1 cellular context compared by ENCODE assay signal in the genomic region with DNA sequence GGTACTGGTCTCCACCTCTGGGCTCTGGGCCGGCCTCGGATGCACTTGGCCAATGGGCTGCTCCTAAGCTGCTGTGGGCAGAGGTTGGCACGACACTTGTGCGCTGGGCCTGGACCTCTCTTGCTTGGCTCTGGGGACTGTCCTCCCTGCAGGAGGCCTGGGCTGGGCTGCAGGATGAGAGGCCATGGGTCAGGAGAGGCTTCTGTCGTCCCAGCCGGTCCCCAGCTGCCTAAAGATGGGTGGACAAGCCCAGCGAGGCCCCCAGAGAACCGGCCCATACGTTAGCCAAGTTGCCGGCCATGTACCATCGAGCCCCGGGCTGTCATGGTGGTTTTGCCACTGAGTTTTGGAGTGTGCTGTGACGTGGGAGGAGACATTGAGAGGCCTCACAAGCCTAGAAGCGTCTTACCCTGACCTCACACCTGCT.
TF ChIP-seq lines count a peak whose summit lies in the region.

No MANE protein-coding gene starts in this region.

TF ChIP-seq in K562, 482 proteins besides CTCF, POLR2A, EP300 and RAD21:
- TF ChIP-seq, protein P1, sequence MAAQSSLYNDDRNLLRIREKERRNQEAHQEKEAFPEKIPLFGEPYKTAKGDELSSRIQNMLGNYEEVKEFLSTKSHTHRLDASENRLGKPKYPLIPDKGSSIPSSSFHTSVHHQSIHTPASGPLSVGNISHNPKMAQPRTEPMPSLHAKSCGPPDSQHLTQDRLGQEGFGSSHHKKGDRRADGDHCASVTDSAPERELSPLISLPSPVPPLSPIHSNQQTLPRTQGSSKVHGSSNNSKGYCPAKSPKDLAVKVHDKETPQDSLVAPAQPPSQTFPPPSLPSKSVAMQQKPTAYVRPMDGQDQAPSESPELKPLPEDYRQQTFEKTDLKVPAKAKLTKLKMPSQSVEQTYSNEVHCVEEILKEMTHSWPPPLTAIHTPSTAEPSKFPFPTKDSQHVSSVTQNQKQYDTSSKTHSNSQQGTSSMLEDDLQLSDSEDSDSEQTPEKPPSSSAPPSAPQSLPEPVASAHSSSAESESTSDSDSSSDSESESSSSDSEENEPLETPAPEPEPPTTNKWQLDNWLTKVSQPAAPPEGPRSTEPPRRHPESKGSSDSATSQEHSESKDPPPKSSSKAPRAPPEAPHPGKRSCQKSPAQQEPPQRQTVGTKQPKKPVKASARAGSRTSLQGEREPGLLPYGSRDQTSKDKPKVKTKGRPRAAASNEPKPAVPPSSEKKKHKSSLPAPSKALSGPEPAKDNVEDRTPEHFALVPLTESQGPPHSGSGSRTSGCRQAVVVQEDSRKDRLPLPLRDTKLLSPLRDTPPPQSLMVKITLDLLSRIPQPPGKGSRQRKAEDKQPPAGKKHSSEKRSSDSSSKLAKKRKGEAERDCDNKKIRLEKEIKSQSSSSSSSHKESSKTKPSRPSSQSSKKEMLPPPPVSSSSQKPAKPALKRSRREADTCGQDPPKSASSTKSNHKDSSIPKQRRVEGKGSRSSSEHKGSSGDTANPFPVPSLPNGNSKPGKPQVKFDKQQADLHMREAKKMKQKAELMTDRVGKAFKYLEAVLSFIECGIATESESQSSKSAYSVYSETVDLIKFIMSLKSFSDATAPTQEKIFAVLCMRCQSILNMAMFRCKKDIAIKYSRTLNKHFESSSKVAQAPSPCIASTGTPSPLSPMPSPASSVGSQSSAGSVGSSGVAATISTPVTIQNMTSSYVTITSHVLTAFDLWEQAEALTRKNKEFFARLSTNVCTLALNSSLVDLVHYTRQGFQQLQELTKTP (IDR thresholded peaks at IDR 0.05; ENCODE audit: low read depth in 1 of 2, partially characterized antibody in 2 of 2), result no peak
- TF ChIP-seq, protein P2, sequence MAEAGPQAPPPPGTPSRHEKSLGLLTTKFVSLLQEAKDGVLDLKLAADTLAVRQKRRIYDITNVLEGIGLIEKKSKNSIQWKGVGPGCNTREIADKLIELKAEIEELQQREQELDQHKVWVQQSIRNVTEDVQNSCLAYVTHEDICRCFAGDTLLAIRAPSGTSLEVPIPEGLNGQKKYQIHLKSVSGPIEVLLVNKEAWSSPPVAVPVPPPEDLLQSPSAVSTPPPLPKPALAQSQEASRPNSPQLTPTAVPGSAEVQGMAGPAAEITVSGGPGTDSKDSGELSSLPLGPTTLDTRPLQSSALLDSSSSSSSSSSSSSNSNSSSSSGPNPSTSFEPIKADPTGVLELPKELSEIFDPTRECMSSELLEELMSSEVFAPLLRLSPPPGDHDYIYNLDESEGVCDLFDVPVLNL (CRISPR knock-in tag; IDR thresholded peaks at IDR 0.05; ENCODE audit: low read depth), result 0 out of 2 replicates have a peak, but pooled peaks have one; percentile 71
- TF ChIP-seq PRMT5 (CRISPR knock-in tag; IDR thresholded peaks at IDR 0.05), result 0 out of 2 replicates have a peak, but pooled peaks have one; percentile 45
- TF ChIP-seq, protein P3, sequence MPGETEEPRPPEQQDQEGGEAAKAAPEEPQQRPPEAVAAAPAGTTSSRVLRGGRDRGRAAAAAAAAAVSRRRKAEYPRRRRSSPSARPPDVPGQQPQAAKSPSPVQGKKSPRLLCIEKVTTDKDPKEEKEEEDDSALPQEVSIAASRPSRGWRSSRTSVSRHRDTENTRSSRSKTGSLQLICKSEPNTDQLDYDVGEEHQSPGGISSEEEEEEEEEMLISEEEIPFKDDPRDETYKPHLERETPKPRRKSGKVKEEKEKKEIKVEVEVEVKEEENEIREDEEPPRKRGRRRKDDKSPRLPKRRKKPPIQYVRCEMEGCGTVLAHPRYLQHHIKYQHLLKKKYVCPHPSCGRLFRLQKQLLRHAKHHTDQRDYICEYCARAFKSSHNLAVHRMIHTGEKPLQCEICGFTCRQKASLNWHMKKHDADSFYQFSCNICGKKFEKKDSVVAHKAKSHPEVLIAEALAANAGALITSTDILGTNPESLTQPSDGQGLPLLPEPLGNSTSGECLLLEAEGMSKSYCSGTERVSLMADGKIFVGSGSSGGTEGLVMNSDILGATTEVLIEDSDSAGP (CRISPR knock-in tag; IDR thresholded peaks at IDR 0.05), result 0 out of 2 replicates have a peak, but pooled peaks have one; percentile 36
- no peak for TF ChIP-seq MYBL2 (IDR thresholded peaks at IDR 0.05; ENCODE audit: low read depth)
- TF ChIP-seq MYBL2 (CRISPR knock-in tag; IDR thresholded peaks at IDR 0.05; ENCODE audit: borderline replicate concordance), result peak; percentile 87; the same call in 1 of the 2 replicates
- no peak for TF ChIP-seq MAFK (IDR thresholded peaks at IDR 0.05; ENCODE audit: low read length)
- peak; percentile 2 for TF ChIP-seq SP2 (IDR thresholded peaks at IDR 0.05; ENCODE audit: extremely low read depth, low read depth, low read length, poor library complexity, severe bottlenecking)
- no peak for TF ChIP-seq PHF20 (IDR thresholded peaks at IDR 0.05; ENCODE audit: partially characterized antibody)
- TF ChIP-seq ZNF124 (CRISPR knock-in tag; IDR thresholded peaks at IDR 0.05), result peak; percentile 87; the same call in 1 of the 2 replicates
- TF ChIP-seq SP1 (CRISPR knock-in tag; IDR thresholded peaks at IDR 0.05), result no peak
- 0 out of 2 replicates have a peak, but pooled peaks have one; percentile 36 for TF ChIP-seq ATF1 (CRISPR knock-in tag; IDR thresholded peaks at IDR 0.05)
- no peak for TF ChIP-seq ATF1 (tag; IDR thresholded peaks at IDR 0.05)
- peak; percentile 96 for TF ChIP-seq ZNF282 (CRISPR knock-in tag; IDR thresholded peaks at IDR 0.05)
- TF ChIP-seq TAF15 (IDR thresholded peaks at IDR 0.05; ENCODE audit: low read depth, low read length), result peak; percentile 58; the same call in 1 of the 2 replicates
- 0 out of 2 replicates have a peak, but pooled peaks have one; percentile 43 for TF ChIP-seq ZBTB7A (IDR thresholded peaks at IDR 0.05; ENCODE audit: borderline replicate concordance, control insufficient read depth, low read depth, low read length)
- 0 out of 2 replicates have a peak, but pooled peaks have one; percentile 14 for TF ChIP-seq CBFB (CRISPR knock-in tag; IDR thresholded peaks at IDR 0.05)
- TF ChIP-seq CXXC5 (CRISPR knock-in tag; IDR thresholded peaks at IDR 0.05), result no peak
- TF ChIP-seq IRF2 (CRISPR knock-in tag; IDR thresholded peaks at IDR 0.05), result peak; percentile 93
- 0 out of 2 replicates have a peak, but pooled peaks have one; percentile 58 for TF ChIP-seq NR3C1 (CRISPR knock-in tag; IDR thresholded peaks at IDR 0.05)
- TF ChIP-seq PHB (CRISPR knock-in tag; IDR thresholded peaks at IDR 0.05), result 0 out of 2 replicates have a peak, but pooled peaks have one; percentile 50
- TF ChIP-seq, protein P4, sequence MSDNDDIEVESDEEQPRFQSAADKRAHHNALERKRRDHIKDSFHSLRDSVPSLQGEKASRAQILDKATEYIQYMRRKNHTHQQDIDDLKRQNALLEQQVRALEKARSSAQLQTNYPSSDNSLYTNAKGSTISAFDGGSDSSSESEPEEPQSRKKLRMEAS (CRISPR knock-in tag; IDR thresholded peaks at IDR 0.05), result peak; percentile 55; the same call in 1 of the 2 replicates
- TF ChIP-seq ZFPM2 (CRISPR knock-in tag; IDR thresholded peaks at IDR 0.05), result 0 out of 2 replicates have a peak, but pooled peaks have one; percentile 52
- no peak for TF ChIP-seq ZNF253 (CRISPR knock-in tag; conservative IDR thresholded peaks at IDR 0.05)
- 0 out of 4 replicates have a peak, but pooled peaks of 1 of the 2 experiments have one; percentile 54 for TF ChIP-seq FOXA3 (CRISPR knock-in tag; conservative IDR thresholded peaks at IDR 0.05 in 1 of 2, IDR thresholded peaks at IDR 0.05 in 1 of 2)
- peak in 1 of 2 experiments; percentile 72; a peak in 1 of 4 replicates for TF ChIP-seq TEAD1 (CRISPR knock-in tag; IDR thresholded peaks at IDR 0.05)
- TF ChIP-seq SIN3A (IDR thresholded peaks at IDR 0.05; ENCODE audit: borderline replicate concordance in 2 of 2, control insufficient read depth in 1 of 2, low read depth in 2 of 2, low read length in 2 of 2), result no peak
- no peak for TF ChIP-seq ETV1 (tag; conservative IDR thresholded peaks at IDR 0.05; ENCODE audit: low read depth)
- TF ChIP-seq MYC (IDR thresholded peaks at IDR 0.05; ENCODE audit: low read depth, low read length), result no peak
- peak; percentile 49; the same call in 1 of the 2 replicates for TF ChIP-seq MYC (CRISPR knock-in tag; IDR thresholded peaks at IDR 0.05; ENCODE audit: borderline replicate concordance, low read depth)
- peak; percentile 13; the same call in 1 of the 2 replicates for TF ChIP-seq CEBPG (CRISPR knock-in tag; IDR thresholded peaks at IDR 0.05)
- no peak for TF ChIP-seq CEBPG (tag; conservative IDR thresholded peaks at IDR 0.05 in 1 of 2, IDR thresholded peaks at IDR 0.05 in 1 of 2)
- TF ChIP-seq, protein P5, sequence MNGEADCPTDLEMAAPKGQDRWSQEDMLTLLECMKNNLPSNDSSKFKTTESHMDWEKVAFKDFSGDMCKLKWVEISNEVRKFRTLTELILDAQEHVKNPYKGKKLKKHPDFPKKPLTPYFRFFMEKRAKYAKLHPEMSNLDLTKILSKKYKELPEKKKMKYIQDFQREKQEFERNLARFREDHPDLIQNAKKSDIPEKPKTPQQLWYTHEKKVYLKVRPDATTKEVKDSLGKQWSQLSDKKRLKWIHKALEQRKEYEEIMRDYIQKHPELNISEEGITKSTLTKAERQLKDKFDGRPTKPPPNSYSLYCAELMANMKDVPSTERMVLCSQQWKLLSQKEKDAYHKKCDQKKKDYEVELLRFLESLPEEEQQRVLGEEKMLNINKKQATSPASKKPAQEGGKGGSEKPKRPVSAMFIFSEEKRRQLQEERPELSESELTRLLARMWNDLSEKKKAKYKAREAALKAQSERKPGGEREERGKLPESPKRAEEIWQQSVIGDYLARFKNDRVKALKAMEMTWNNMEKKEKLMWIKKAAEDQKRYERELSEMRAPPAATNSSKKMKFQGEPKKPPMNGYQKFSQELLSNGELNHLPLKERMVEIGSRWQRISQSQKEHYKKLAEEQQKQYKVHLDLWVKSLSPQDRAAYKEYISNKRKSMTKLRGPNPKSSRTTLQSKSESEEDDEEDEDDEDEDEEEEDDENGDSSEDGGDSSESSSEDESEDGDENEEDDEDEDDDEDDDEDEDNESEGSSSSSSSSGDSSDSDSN (IDR thresholded peaks at IDR 0.05; ENCODE audit: borderline replicate concordance in 1 of 2, low read depth in 2 of 2, low read length in 2 of 2), result peak in 1 of 2 experiments; percentile 23; a peak in 1 of 4 replicates
- TF ChIP-seq SMAD4 (CRISPR knock-in tag; conservative IDR thresholded peaks at IDR 0.05), result no peak
- TF ChIP-seq, protein P6, sequence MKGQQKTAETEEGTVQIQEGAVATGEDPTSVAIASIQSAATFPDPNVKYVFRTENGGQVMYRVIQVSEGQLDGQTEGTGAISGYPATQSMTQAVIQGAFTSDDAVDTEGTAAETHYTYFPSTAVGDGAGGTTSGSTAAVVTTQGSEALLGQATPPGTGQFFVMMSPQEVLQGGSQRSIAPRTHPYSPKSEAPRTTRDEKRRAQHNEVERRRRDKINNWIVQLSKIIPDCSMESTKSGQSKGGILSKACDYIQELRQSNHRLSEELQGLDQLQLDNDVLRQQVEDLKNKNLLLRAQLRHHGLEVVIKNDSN (CRISPR knock-in tag; IDR thresholded peaks at IDR 0.05), result peak; percentile 59; the same call in 1 of the 2 replicates
- 0 out of 2 replicates have a peak, but pooled peaks have one; percentile 14 for TF ChIP-seq RBFOX2 (IDR thresholded peaks at IDR 0.05; ENCODE audit: low read depth, low read length)
- TF ChIP-seq, protein P7, sequence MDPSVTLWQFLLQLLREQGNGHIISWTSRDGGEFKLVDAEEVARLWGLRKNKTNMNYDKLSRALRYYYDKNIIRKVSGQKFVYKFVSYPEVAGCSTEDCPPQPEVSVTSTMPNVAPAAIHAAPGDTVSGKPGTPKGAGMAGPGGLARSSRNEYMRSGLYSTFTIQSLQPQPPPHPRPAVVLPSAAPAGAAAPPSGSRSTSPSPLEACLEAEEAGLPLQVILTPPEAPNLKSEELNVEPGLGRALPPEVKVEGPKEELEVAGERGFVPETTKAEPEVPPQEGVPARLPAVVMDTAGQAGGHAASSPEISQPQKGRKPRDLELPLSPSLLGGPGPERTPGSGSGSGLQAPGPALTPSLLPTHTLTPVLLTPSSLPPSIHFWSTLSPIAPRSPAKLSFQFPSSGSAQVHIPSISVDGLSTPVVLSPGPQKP (CRISPR knock-in tag; IDR thresholded peaks at IDR 0.05), result peak; percentile 93
